In the genomic region with DNA sequence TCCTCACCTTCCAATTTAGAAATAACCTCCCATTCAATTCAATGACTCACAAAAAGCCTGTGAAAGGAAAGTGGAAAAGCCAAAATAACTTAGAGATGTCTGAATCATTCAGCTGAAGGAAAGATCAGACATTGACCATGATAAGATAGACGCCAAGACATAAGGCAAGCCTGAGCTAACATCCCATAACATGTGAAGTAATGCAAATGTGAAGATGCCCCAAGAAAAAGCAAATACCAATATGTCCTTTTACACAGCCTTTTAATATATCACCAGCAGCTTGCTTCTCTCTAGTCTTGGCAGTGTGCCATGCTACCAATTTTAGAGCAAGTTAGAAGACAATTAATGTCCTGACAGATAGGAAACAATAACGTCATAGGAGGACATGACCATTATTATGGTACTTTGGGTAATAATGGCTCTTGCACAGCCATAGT, we compare ENCODE assay signal across 11 cellular contexts. TPM values are rescaled to one million over a fixed set of nuclear protein-coding genes. Genes with fewer than 3 reads are reported as not detected.
A peak's percentile ranks its signal among the peaks of the same experiment; 100 is the strongest.
DNase-seq lines count a peak whose midpoint lies in the region; ATAC-seq, FAIRE-seq and TF ChIP-seq lines count a peak whose summit lies in the region.
"Had no signal": no experiment of that assay in that cellular context is flagged by ENCODE, and none has a peak within 500 bp of the region (broad histone marks: within the 10 kb centered on the region; RNA-seq: fewer than 3 reads in every experiment).

No MANE protein-coding gene starts in this region.

- H3K4ac ChIP-seq in IMR-90 (ENCODE audit: low read depth, low read length) = peak overlapping the region; percentile 52; the same call in 1 of the 2 replicates

- H3K4me3 ChIP-seq in BE2C (ENCODE audit: low read depth, low read length) = peak overlapping the region; percentile 73
- H3K4me3 ChIP-seq in IMR-90 (ENCODE audit: insufficient read depth, low read depth, low read length) = no peak overlapping the region
- no peak overlapping the region for H3K4me3 ChIP-seq in keratinocyte (ENCODE audit: control insufficient read depth in 2 of 3, extremely low read depth in 1 of 3, insufficient read depth in 2 of 3, low read depth in 1 of 3, low read length in 3 of 3)
- no peak overlapping the region for H3K4me3 ChIP-seq in testis
- H3K4me3 ChIP-seq: mucosa of descending colon had no signal

- H3K36me3 Mint-ChIP-seq in WTC11 = no peaks in the 10 kb centered on the region

- H3K27me3 ChIP-seq in BE2C (no peaks in the 10 kb centered on the region), IMR-90 (ENCODE audit: control insufficient read depth, insufficient read depth, low read length) (no peaks in the 10 kb centered on the region), keratinocyte (ENCODE audit: control insufficient read depth, extremely low read depth, insufficient read depth, low read length) (no peaks in the 10 kb centered on the region), testis (no peaks in the 10 kb centered on the region)

- CTCF ChIA-PET in IMR-90 (lab: Yijun Ruan, JAX) (interaction anchor here (0.6 kb wide), 1 partner anchor 201 kb away, joined by 3 read pairs; no protein-coding TSS in a partner anchor), WTC11 (lab: Charles Lee) (interaction anchor here (4.4 kb wide), 1 partner anchor 166 kb away, joined by 17 read pairs; no protein-coding TSS in a partner anchor)

- H4K5ac ChIP-seq in IMR-90 (ENCODE audit: low read depth, low read length) = no peak overlapping the region; the same call in 1 of the 2 replicates

- no peak overlapping the region for H3K27ac ChIP-seq in IMR-90 (ENCODE audit: insufficient read depth, low read length)
- no peak overlapping the region for H3K27ac ChIP-seq in keratinocyte (ENCODE audit: control insufficient read depth, insufficient read depth, low read length)
- H3K27ac ChIP-seq in testis = no peak overlapping the region

- dilution Hi-C loops in IMR-90 (cut with HindIII; ENCODE audit: low sequenced_read_pairs, unreplicated experiment) = loop anchor here (25.0 kb wide), 1 partner anchor 173 kb away; no protein-coding TSS in a partner anchor
- dilution Hi-C loops in keratinocyte (cut with MboI; ENCODE audit: extremely low pct_ligation_motif_present, low sequenced_read_pairs) = no loop called here

- TF ChIP-seq CTCF in BE2C (IDR thresholded peaks at IDR 0.05; ENCODE audit: low read depth, low read length) = no peak
- TF ChIP-seq CTCF in IMR-90 (conservative IDR thresholded peaks at IDR 0.05; ENCODE audit: low read depth, low read length) = no peak
- no peak for TF ChIP-seq CTCF in WTC11 (IDR thresholded peaks at IDR 0.05)
- no peak for TF ChIP-seq CTCF in keratinocyte (optimal IDR thresholded peaks at IDR 0.05 in 1 of 3, IDR thresholded peaks at IDR 0.05 in 1 of 3, conservative IDR thresholded peaks at IDR 0.05 in 1 of 3; ENCODE audit: extremely low read depth in 1 of 3, insufficient read depth in 2 of 3, low read length in 3 of 3)
- no peak for TF ChIP-seq CTCF in testis (IDR thresholded peaks at IDR 0.05)

- H4K20me1 ChIP-seq in IMR-90 (ENCODE audit: insufficient read depth, low read length) (peaks cover 13% of the 10 kb centered on the region; the same call in 1 of the 2 replicates), keratinocyte (ENCODE audit: control insufficient read depth, extremely low read depth, insufficient read depth, low read length) (peaks cover 5% of the 10 kb centered on the region)

- H3K9ac ChIP-seq in IMR-90 (ENCODE audit: low read depth, low read length) (no peak overlapping the region), keratinocyte (ENCODE audit: control insufficient read depth, extremely low read depth, insufficient read depth, low read length) (no peak overlapping the region)

- 15% methylated on average over 1 of the region's 2 CpGs; no CpG with 5 or more reads in 1 of the 2 experiments for WGBS in IMR-90 (ENCODE audit: extremely low coverage in 2 of 2, insufficient read length in 1 of 2), 2 experiments
- WGBS in testis, 2 donors = 62 to 63% methylated on average over 2 of the region's 2 CpGs

- H3K36me3 ChIP-seq in BE2C = no peaks in the 10 kb centered on the region
- H3K36me3 ChIP-seq in IMR-90 (ENCODE audit: control insufficient read depth, insufficient read depth, low read length) = no peaks in the 10 kb centered on the region
- H3K36me3 ChIP-seq in keratinocyte (ENCODE audit: control insufficient read depth in 2 of 2, extremely low read depth in 1 of 2, insufficient read depth in 2 of 2, low read length in 2 of 2) = no peaks in the 10 kb centered on the region
- H3K36me3 ChIP-seq in testis (ENCODE audit: low read depth, missing control alignments) = no peaks in the 10 kb centered on the region

- TF ChIP-seq POLR2A in IMR-90 (IDR thresholded peaks at IDR 0.05; ENCODE audit: low read depth, low read length) = no peak
- TF ChIP-seq POLR2A in testis (IDR thresholded peaks at IDR 0.05) = no peak

- peak overlapping the region; percentile 18; the same call in 1 of the 2 replicates for H2BK20ac ChIP-seq in IMR-90 (ENCODE audit: low read depth, low read length)

- peak overlapping the region; percentile 6; the same call in 1 of the 2 replicates for H3K4me2 ChIP-seq in IMR-90 (ENCODE audit: low read depth, low read length)
- no peak overlapping the region for H3K4me2 ChIP-seq in keratinocyte (ENCODE audit: control insufficient read depth, extremely low read depth, insufficient read depth, low read depth, low read length)

- peaks cover 0 to 39% of the 10 kb centered on the region in 2 experiments; a peak in 2 of 4 replicates for H3K79me1 ChIP-seq in IMR-90 (ENCODE audit: low read depth in 1 of 2, low read length in 2 of 2)

- no peaks in the 10 kb centered on the region for H3K9me3 ChIP-seq in BE2C
- H3K9me3 ChIP-seq in IMR-90 (ENCODE audit: control insufficient read depth, insufficient read depth, low read length) = no peaks in the 10 kb centered on the region
- H3K9me3 ChIP-seq in keratinocyte (ENCODE audit: control insufficient read depth, low read depth, low read length) = no peaks in the 10 kb centered on the region
- no peaks in the 10 kb centered on the region for H3K9me3 ChIP-seq in testis
- H3K9me3 ChIP-seq: mucosa of descending colon had no signal

- no peaks in the 10 kb centered on the region for H3K9me3 Mint-ChIP-seq in WTC11
- H3K9me3 Mint-ChIP-seq: activated B cell treated with CpG ODN at 0.5 μM for 24 hours, H9 had no signal

- in situ Hi-C loops in IMR-90 (cut with MboI; ENCODE audit: low sequenced_read_pairs) = no loop called here

- no peak overlapping the region for H3K56ac ChIP-seq in IMR-90 (ENCODE audit: extremely low read depth, insufficient read depth, low read length)

- POLR2A ChIA-PET in IMR-90 (lab: Charles Lee; ENCODE audit: unreplicated experiment) = no interaction called here
- POLR2A ChIA-PET in WTC11 (lab: Charles Lee) = interaction anchor here (0.6 to 0.7 kb wide), 3 partner anchors 202 to 454 kb away, joined by 4 to 5 read pairs (median 5); no protein-coding TSS in a partner anchor

- H3K27ac Mint-ChIP-seq in WTC11 = 0 out of 2 replicates have a peak overlapping the region, but pooled peaks have one; percentile 55
- H3K27ac Mint-ChIP-seq: activated B cell treated with CpG ODN at 0.5 μM for 24 hours, H9 had no signal

- H4K91ac ChIP-seq in IMR-90 (ENCODE audit: insufficient read depth, low read depth, low read length) = no peak overlapping the region

- H2BK5ac ChIP-seq in IMR-90 (ENCODE audit: low read depth, low read length, poor library complexity, severe bottlenecking) = peak overlapping the region; percentile 71

- peak overlapping the region; percentile 45; the same call in 1 of the 2 replicates for H2BK120ac ChIP-seq in IMR-90 (ENCODE audit: low read depth, low read length)

- H2AFZ ChIP-seq in IMR-90 (replicated peaks; ENCODE audit: low read length, poor library complexity) = no peak overlapping the region
- no peak overlapping the region for H2AFZ ChIP-seq in keratinocyte (ENCODE audit: control insufficient read depth, low read length)

- H3K79me2 ChIP-seq in keratinocyte (ENCODE audit: control insufficient read depth, insufficient read depth, low read length) = peaks cover 24% of the 10 kb centered on the region

- H3K14ac ChIP-seq in IMR-90 (replicated peaks; ENCODE audit: low read depth, low read length) = peak overlapping the region; percentile 32; the same call in 1 of the 2 replicates

- peaks cover 37% of the 10 kb centered on the region for H3K4me1 Mint-ChIP-seq in WTC11

- H3K23ac ChIP-seq in IMR-90 (ENCODE audit: low read depth, low read length) = peak overlapping the region; percentile 45; the same call in 1 of the 2 replicates

- ATAC-seq in IMR-90 (ENCODE audit: low read depth) (no peak), WTC11 (no peak), HG02678 (IDR thresholded peaks at IDR 0.05; ENCODE audit: unreplicated experiment) (no peak), GM21381 (IDR thresholded peaks at IDR 0.05; ENCODE audit: unreplicated experiment) (no peak), GM18909 (IDR thresholded peaks at IDR 0.05; ENCODE audit: poor library complexity, unreplicated experiment) (no peak)
- ATAC-seq: mucosa of descending colon had no signal

- peak; percentile 60 for FAIRE-seq in keratinocyte (lab: Jason Lieb, UNC)

- no TSS peak for BruUV-seq in IMR-90 (replicated peaks; lab: Mats Ljungman, UMichigan)

- peaks cover 8% of the 10 kb centered on the region for H3K9me1 ChIP-seq in IMR-90 (ENCODE audit: insufficient read depth, low read length)
- no peaks in the 10 kb centered on the region for H3K9me1 ChIP-seq in keratinocyte (ENCODE audit: control insufficient read depth, extremely low read depth, insufficient read depth, low read length)

- no peak overlapping the region for H2AK9ac ChIP-seq in IMR-90 (replicated peaks; ENCODE audit: low read depth, low read length, poor library complexity)

- no peaks in the 10 kb centered on the region; the same call in 1 of the 2 replicates for H3K27me3 Mint-ChIP-seq in WTC11 (ENCODE audit: low read depth)
- H3K27me3 Mint-ChIP-seq: activated B cell treated with CpG ODN at 0.5 μM for 24 hours had no signal

- no peak for TF ChIP-seq RAD21 in IMR-90 (IDR thresholded peaks at IDR 0.05; ENCODE audit: low read length)

- H3K18ac ChIP-seq in IMR-90 (ENCODE audit: low read depth, low read length) = no peak overlapping the region

- H4K8ac ChIP-seq in IMR-90 (ENCODE audit: low read depth in 2 of 2, low read length in 2 of 2) = peak overlapping the region in 1 of 2 experiments; percentile 6; a peak in 1 of 4 replicates

- intact Hi-C loops in IMR-90 (cut with micrococcal nuclease) = no loop called here
- intact Hi-C loops in testis (cut with DNase I; ENCODE audit: low total_unique reads) = no loop called here

- 0 out of 3 replicates have a peak overlapping the region, but pooled peaks have one; percentile 33 for H2BK15ac ChIP-seq in IMR-90 (ENCODE audit: low read depth, low read length)

- H2AK5ac ChIP-seq in IMR-90 (ENCODE audit: low read depth, low read length) = peak overlapping the region; percentile 33; the same call in 1 of the 2 replicates

- H3K4me1 ChIP-seq in BE2C (peaks cover 7% of the 10 kb centered on the region), IMR-90 (ENCODE audit: control insufficient read depth, insufficient read depth, low read length) (peaks cover 15% of the 10 kb centered on the region), keratinocyte (ENCODE audit: control insufficient read depth, extremely low read depth, insufficient read depth, low read length) (peaks cover 50% of the 10 kb centered on the region), testis (peaks cover 33% of the 10 kb centered on the region)

- no peak overlapping the region for H3K4me3 Mint-ChIP-seq in WTC11
- H3K4me3 Mint-ChIP-seq: activated B cell treated with CpG ODN at 0.5 μM for 24 hours, H9 had no signal

- peak; percentile 81 for DNase-seq in BE2C
- peak; percentile 77 for DNase-seq in IMR-90
- DNase-seq in WTC11 (ENCODE audit: low spot score) = no peak
- DNase-seq in keratinocyte (ENCODE audit: low read depth, low spot score) = no peak
- DNase-seq in testis = no peak
- DNase-seq: activated B cell treated with CpG ODN at 0.5 μM for 24 hours, H9 had no signal

RNA-seq across cellular contexts. Expression of gene NUMB, which starts 2.4 kb away (rescaled TPM):
- 66.6 TPM for polyA plus RNA-seq in BE2C (2012; ENCODE audit: insufficient read depth, insufficient read length, low read depth)
- total RNA-seq in IMR-90 (2012; rRNA removed) = 41.7 and 45.9 TPM in 2 replicates
- polyA plus RNA-seq in IMR-90 (2012; rRNA removed) = 114 and 135 TPM in 2 replicates
- polyA plus RNA-seq in IMR-90 (2012; cell fraction: cytosol; rRNA removed) = 49.6 and 56.5 TPM in 2 replicates
- 202 and 237 TPM in 2 replicates for polyA plus RNA-seq in IMR-90 (2012; cell fraction: nucleus; rRNA removed; ENCODE audit: low replicate concordance)
- total RNA-seq in WTC11 (2021) = 42.0 to 54.0 TPM (median 53.8 TPM) in 3 replicates
- 108 to 122 TPM (median 110 TPM) in 3 replicates for polyA plus RNA-seq in keratinocyte
- polyA plus RNA-seq in keratinocyte (2011; ENCODE audit: low read depth) = 94.0 TPM
- polyA plus RNA-seq in keratinocyte (2011; cell fraction: cytosol; rRNA removed) = 113 and 151 TPM in 2 replicates
- polyA plus RNA-seq in keratinocyte (2011; cell fraction: nucleus; rRNA removed) = 211 and 247 TPM in 2 replicates
- polyA plus RNA-seq in keratinocyte (2012; ENCODE audit: low replicate concordance) = 49.6 and 60.8 TPM in 2 replicates
- 173 to 196 TPM (median 180 TPM) in 3 replicates for polyA minus RNA-seq in keratinocyte
- 86.5 TPM for polyA minus RNA-seq in keratinocyte (2011; cell fraction: cytosol; rRNA and poly(A)+ RNA removed)
- 117 and 194 TPM in 2 replicates for polyA minus RNA-seq in keratinocyte (2011; cell fraction: nucleus; rRNA and poly(A)+ RNA removed)
- 10 to 100 TPM; 69.7 to 78.7 TPM for total RNA-seq in testis
- 60.3 TPM for polyA plus RNA-seq in testis (ENCODE audit: insufficient read depth, low read depth, low replicate concordance)

RNA-seq across cellular contexts. Expression of gene RIOX1, which starts 30.0 kb away (rescaled TPM):
- polyA plus RNA-seq in BE2C (2012; ENCODE audit: insufficient read depth, insufficient read length, low read depth) = 17.7 TPM
- 11.7 and 12.9 TPM in 2 replicates for total RNA-seq in IMR-90 (2012; rRNA removed)
- 9.5 and 10.1 TPM in 2 replicates for polyA plus RNA-seq in IMR-90 (2012; rRNA removed)
- 8.1 and 13.4 TPM in 2 replicates for polyA plus RNA-seq in IMR-90 (2012; cell fraction: cytosol; rRNA removed)
- 2.8 and 6.0 TPM in 2 replicates for polyA plus RNA-seq in IMR-90 (2012; cell fraction: nucleus; rRNA removed; ENCODE audit: low replicate concordance)
- 27.1 to 29.3 TPM (median 28.0 TPM) in 3 replicates for total RNA-seq in WTC11 (2021)
- polyA plus RNA-seq in keratinocyte = 7.7 to 12.5 TPM (median 9.2 TPM) in 3 replicates
- polyA plus RNA-seq in keratinocyte (2011; ENCODE audit: low read depth) = 0.46 TPM
- 5.6 and 7.2 TPM in 2 replicates for polyA plus RNA-seq in keratinocyte (2011; cell fraction: cytosol; rRNA removed)
- 6.7 and 8.9 TPM in 2 replicates for polyA plus RNA-seq in keratinocyte (2011; cell fraction: nucleus; rRNA removed)
- polyA plus RNA-seq in keratinocyte (2012; ENCODE audit: low replicate concordance) = 4.7 and 14.0 TPM in 2 replicates
- 9.0 to 13.8 TPM (median 12.2 TPM) in 3 replicates for polyA minus RNA-seq in keratinocyte
- 18.0 TPM for polyA minus RNA-seq in keratinocyte (2011; cell fraction: cytosol; rRNA and poly(A)+ RNA removed)
- polyA minus RNA-seq in keratinocyte (2011; cell fraction: nucleus; rRNA and poly(A)+ RNA removed) = 11.9 and 12.7 TPM in 2 replicates
- 10 to 100 TPM; 76.6 to 88.0 TPM for total RNA-seq in testis
- polyA plus RNA-seq in testis (ENCODE audit: insufficient read depth, low read depth, low replicate concordance) = 25.4 TPM

Comparison
In these comparisons a context has a peak if more than half of its experiments do, and no peak if none do; other contexts are left out.
1. DNase-seq: peak in BE2C (single experiment) and IMR-90 (single experiment); none in WTC11 (single experiment), keratinocyte (single experiment) and testis (single experiment).